Comparison of ENCODE assay signal across 23 cellular contexts in genomic region chr22:27112273-27112672, GRCh38.
A peak's percentile ranks its signal among the peaks of the same experiment; 100 is the strongest.
DNase-seq lines count a peak whose midpoint lies in the region; FAIRE-seq and TF ChIP-seq lines count a peak whose summit lies in the region.
"Had no signal": no experiment of that assay in that cellular context is flagged by ENCODE, and none has a peak within 500 bp of the region (broad histone marks: within the 10 kb centered on the region; RNA-seq: fewer than 3 reads in every experiment).

No MANE protein-coding gene starts in this region.

- H3K4me3 Mint-ChIP-seq in T-helper 2 cell treated with Interferon-gamma antibody and Interleukin-4, amounts not matched to agents 5 μg/mL and 100 μg/mL, for 36 hours: no peak overlapping the region
- H3K4me3 Mint-ChIP-seq: immature natural killer cell, natural killer cell had no signal

- intact Hi-C loops in tibial artery (cut with DNase I; ENCODE audit: low total_unique reads): no loop called here

- H3K4me3 ChIP-seq in SJCRH30 (no peak overlapping the region), tibial artery (no peak overlapping the region)
- H3K4me3 ChIP-seq: heart left ventricle, lung, testis had no signal

- H3K36me3 Mint-ChIP-seq in T-helper 2 cell treated with Interferon-gamma antibody and Interleukin-4, amounts not matched to agents 5 μg/mL and 100 μg/mL, for 36 hours (ENCODE audit: low read depth): no peaks in the 10 kb centered on the region
- H3K36me3 Mint-ChIP-seq: immature natural killer cell, natural killer cell had no signal

- H3K27me3 ChIP-seq in SJCRH30: no peaks in the 10 kb centered on the region
- H3K27me3 ChIP-seq in tibial artery: no peaks in the 10 kb centered on the region
- H3K27me3 ChIP-seq: testis had no signal

- no peak for FAIRE-seq in GM12891 (lab: Jason Lieb, UNC)

- H3K36me3 ChIP-seq in SJCRH30: no peaks in the 10 kb centered on the region
- H3K36me3 ChIP-seq in tibial artery: no peaks in the 10 kb centered on the region
- H3K36me3 ChIP-seq: heart left ventricle had no signal

- no peaks in the 10 kb centered on the region for H3K4me1 Mint-ChIP-seq in T-helper 2 cell treated with Interferon-gamma antibody and Interleukin-4, amounts not matched to agents 5 μg/mL and 100 μg/mL, for 36 hours (ENCODE audit: low read depth)
- H3K4me1 Mint-ChIP-seq: immature natural killer cell, natural killer cell had no signal

- H3K9me3 Mint-ChIP-seq in T-helper 2 cell treated with Interferon-gamma antibody and Interleukin-4, amounts not matched to agents 5 μg/mL and 100 μg/mL, for 36 hours: peaks cover 4% of the 10 kb centered on the region
- H3K9me3 Mint-ChIP-seq: immature natural killer cell, natural killer cell had no signal

- TF ChIP-seq CTCF in tibial artery (IDR thresholded peaks at IDR 0.05): no peak

- H3K27ac ChIP-seq in SJCRH30: peak overlapping the region; percentile 59
- peak overlapping the region; percentile 53 to 79 for H3K27ac ChIP-seq in tibial artery

- DNase-seq in NCI-H748 (lab: John Stamatoyannopoulos, UW; ENCODE audit: unreplicated experiment) (peak; percentile 25), NCI-H748 treated with DMSO at 0.1 percent for 48 hours (lab: John Stamatoyannopoulos, UW) (no peak), SJCRH30 (peak in 1 of 2 experiments; percentile 35), kidney tubule cell (ENCODE audit: low spot score) (peak; percentile 22), tibial artery (peak in 1 of 2 donors; percentile 0), anterior cingulate cortex (lab: John Stamatoyannopoulos, UW) (no peak), GM12891 (ENCODE audit: insufficient read length, low spot score) (no peak)
- no peak for DNase-seq in T-helper 2 cell treated with Interferon-gamma antibody and Interleukin-4, amounts not matched to agents 5 μg/mL and 100 μg/mL, for 36 hours (ENCODE audit: low spot score)
- DNase-seq: ACHN; activated CD4-positive, alpha-beta T cell treated with anti-CD3 and anti-CD28 coated beads for 48 hours; activated CD8-positive, alpha-beta memory T cell treated with anti-CD3 and anti-CD28 coated beads, Interleukin-2, amount 50 U/mL, for 48 hours; activated gamma-delta T cell treated with Interleukin-2 at 50 U/mL for 16 hours; amniotic stem cell; DMS153; effector memory CD4-positive, alpha-beta T cell; heart left ventricle; immature natural killer cell; natural killer cell; NCI-H187; NCI-H510A; stimulated activated CD4-positive, alpha-beta T cell treated with anti-CD3 and anti-CD28 coated beads, Interleukin-12 subunit alpha, Interleukin-12 subunit beta, amount 100 ng/mL, for 4 hours; testis had no signal

- H3K9me3 ChIP-seq in SJCRH30 (replicated peaks) (peaks cover 7% of the 10 kb centered on the region), tibial artery (no peaks in the 10 kb centered on the region)
- H3K9me3 ChIP-seq: testis had no signal

- H3K27ac Mint-ChIP-seq in T-helper 2 cell treated with Interferon-gamma antibody and Interleukin-4, amounts not matched to agents 5 μg/mL and 100 μg/mL, for 36 hours: no peak overlapping the region
- H3K27ac Mint-ChIP-seq: immature natural killer cell, natural killer cell had no signal

- peaks cover 52% of the 10 kb centered on the region for H3K4me1 ChIP-seq in SJCRH30
- H3K4me1 ChIP-seq in tibial artery: peaks cover 0 to 75% (median 41%) of the 10 kb centered on the region in 4 donors

- TF ChIP-seq POLR2A in GM12891 (IDR thresholded peaks at IDR 0.05; ENCODE audit: low read depth, low read length): no peak

- H3K27me3 Mint-ChIP-seq in T-helper 2 cell treated with Interferon-gamma antibody and Interleukin-4, amounts not matched to agents 5 μg/mL and 100 μg/mL, for 36 hours (ENCODE audit: low read depth): no peaks in the 10 kb centered on the region

TF ChIP-seq in GM12891, 5 proteins besides CTCF, POLR2A, EP300 and RAD21:
- TF ChIP-seq TAF1 (IDR thresholded peaks at IDR 0.05; ENCODE audit: low read depth, low read length) (no peak), POLR2AphosphoS5 (IDR thresholded peaks at IDR 0.05; ENCODE audit: low read depth, low read length) (no peak), PAX5 (IDR thresholded peaks at IDR 0.05; ENCODE audit: insufficient read depth, low read length, severe bottlenecking) (no peak), POU2F2 (IDR thresholded peaks at IDR 0.05; ENCODE audit: low read depth, low read length) (no peak), SPI1 (IDR thresholded peaks at IDR 0.05; ENCODE audit: low read depth, low read length) (no peak)

Comparison
In these comparisons a context has a peak if more than half of its experiments do, and no peak if none do; other contexts are left out.
1. DNase-seq: peak in NCI-H748 (single experiment) and kidney tubule cell (single experiment); none in NCI-H748 treated with DMSO at 0.1 percent for 48 hours (single experiment), T-helper 2 cell treated with Interferon-gamma antibody and Interleukin-4, amounts not matched to agents 5 μg/mL and 100 μg/mL, for 36 hours (single experiment), anterior cingulate cortex (0 of 58) and GM12891 (single experiment).